In the genomic region with DNA sequence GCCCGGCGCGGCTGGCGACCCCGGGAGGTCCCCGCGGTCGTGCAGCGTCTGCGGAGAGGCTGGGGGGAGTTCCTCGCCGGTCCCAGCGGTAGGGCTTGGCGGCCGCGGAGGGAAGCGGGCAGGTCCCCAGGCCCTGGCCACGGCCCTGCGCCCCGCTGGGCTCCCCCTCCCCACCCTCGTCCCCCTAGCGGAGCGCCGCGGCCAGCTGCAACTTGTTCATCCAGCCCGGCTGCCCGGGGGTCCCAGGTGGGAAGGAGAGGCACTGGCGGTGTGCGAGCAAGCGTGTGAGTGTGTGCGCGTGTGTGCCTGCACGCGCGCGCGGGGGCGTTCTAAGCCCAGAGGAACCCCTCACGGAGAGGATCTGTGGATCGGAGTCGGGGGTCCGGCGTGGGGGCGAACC, we compare ENCODE assay signal across 8 cellular contexts. TPM values are rescaled to one million over a fixed set of nuclear protein-coding genes. Genes with fewer than 3 reads are reported as not detected.
DNase-seq lines count a peak whose midpoint lies in the region; ATAC-seq and TF ChIP-seq lines count a peak whose summit lies in the region.

No MANE protein-coding gene starts in this region.

- H3K36me3 ChIP-seq in HUES6 (ENCODE audit: control insufficient read depth, insufficient read depth, low read length) (no peaks in the 10 kb centered on the region), smooth muscle cell (ENCODE audit: low read depth) (no peaks in the 10 kb centered on the region)

- H3K9ac ChIP-seq in HUES6 (ENCODE audit: low read length) (peak overlapping the region; percentile 79), smooth muscle cell (ENCODE audit: low read depth) (peak overlapping the region; percentile 74)

- H2AFZ ChIP-seq in smooth muscle cell (ENCODE audit: low read depth): peak overlapping the region; percentile 54

- ATAC-seq in HG02571 (IDR thresholded peaks at IDR 0.05; ENCODE audit: unreplicated experiment): no peak

- H3K27ac ChIP-seq in HUES6 (ENCODE audit: low read depth, low read length) (no peak overlapping the region; the same call in 1 of the 2 replicates), smooth muscle cell (ENCODE audit: low read depth) (peak overlapping the region; percentile 67)

- peaks cover 36% of the 10 kb centered on the region for H4K20me1 ChIP-seq in smooth muscle cell (ENCODE audit: low read depth)

- POLR2A ChIA-PET in MCF 10A (lab: Yijun Ruan, JAX): interaction anchor here (0.9 to 4.7 kb wide), 7 partner anchors 8 to 340 kb away, joined by 3 to 108 read pairs (median 4); no protein-coding TSS in a partner anchor

- H3K27ac Mint-ChIP-seq in MCF 10A (ENCODE audit: low read depth, unreplicated experiment): no peak overlapping the region

- H3K9me3 ChIP-seq in HUES6 (ENCODE audit: control insufficient read depth, insufficient read depth, low read depth, low read length): no peaks in the 10 kb centered on the region
- H3K9me3 ChIP-seq in smooth muscle cell (replicated peaks; ENCODE audit: low read depth): no peaks in the 10 kb centered on the region

- CTCF ChIA-PET in MCF 10A (lab: Yijun Ruan, JAX): interaction anchor here (1.0 to 5.9 kb wide), 10 partner anchors 9 to 1078 kb away, joined by 3 to 184 read pairs (median 3); no protein-coding TSS in a partner anchor

- H3K4me3 Mint-ChIP-seq in MCF 10A (ENCODE audit: unreplicated experiment): peak overlapping the region; percentile 81

- peaks cover 57% of the 10 kb centered on the region for H3K79me2 ChIP-seq in smooth muscle cell (ENCODE audit: low read depth)

- peak overlapping the region; percentile 93 for H3K4me2 ChIP-seq in smooth muscle cell

- DNase-seq in MCF 10A (ENCODE audit: unreplicated experiment): peak; percentile 30
- DNase-seq in islet precursor cell: peak; percentile 83
- no peak for DNase-seq in smooth muscle cell (lab: John Stamatoyannopoulos, UW; ENCODE audit: unreplicated experiment)
- no peak for DNase-seq in KG1 (lab: John Stamatoyannopoulos, UW)
- DNase-seq in activated naive CD4-positive, alpha-beta T cell treated with anti-CD3 and anti-CD28 coated beads, Interleukin-2, amount 50 U/mL, for 16 hours: no peak
- DNase-seq in AML-193 (lab: John Stamatoyannopoulos, UW): no peak

- H3K36me3 Mint-ChIP-seq in MCF 10A (ENCODE audit: insufficient read depth, unreplicated experiment): no peaks in the 10 kb centered on the region

- H3F3A ChIP-seq in smooth muscle cell (ENCODE audit: low read depth): no peaks in the 10 kb centered on the region

- H3K4me3 ChIP-seq in HUES6 (ENCODE audit: low read depth, low read length): peak overlapping the region; percentile 89
- peak overlapping the region; percentile 96 for H3K4me3 ChIP-seq in smooth muscle cell

- H3K4me1 Mint-ChIP-seq in MCF 10A (ENCODE audit: insufficient read depth, unreplicated experiment): peaks cover 42% of the 10 kb centered on the region

- H3K27me3 ChIP-seq in HUES6 (ENCODE audit: control insufficient read depth, insufficient read depth, low read length) (peaks cover 37% of the 10 kb centered on the region), smooth muscle cell (ENCODE audit: low read depth) (no peaks in the 10 kb centered on the region)

- peaks cover 8% of the 10 kb centered on the region for H3K4me1 ChIP-seq in HUES6 (ENCODE audit: control insufficient read depth, insufficient read depth, low read length)
- peaks cover 22% of the 10 kb centered on the region for H3K4me1 ChIP-seq in smooth muscle cell (ENCODE audit: low read depth)

- WGBS in smooth muscle cell (ENCODE audit: low lambda C conversion rate): 1% methylated on average over 41 of the region's 44 CpGs

- TF ChIP-seq CTCF in MCF 10A (IDR thresholded peaks at IDR 0.05; ENCODE audit: unreplicated experiment) (no peak), smooth muscle cell (IDR thresholded peaks at IDR 0.05; ENCODE audit: borderline replicate concordance, insufficient read depth, poor library complexity, severe bottlenecking) (peak; percentile 45)

- intact Hi-C loops in MCF 10A (cut with micrococcal nuclease): loop anchor here (5.0 to 10.0 kb wide), 3 partner anchors 114 to 914 kb away; no protein-coding TSS in a partner anchor

- BruUV-seq in MCF 10A (replicated peaks; lab: Mats Ljungman, UMichigan): no TSS peak

- no peaks in the 10 kb centered on the region for H3K9me3 Mint-ChIP-seq in MCF 10A (ENCODE audit: unreplicated experiment)

- H3K27me3 Mint-ChIP-seq in MCF 10A (ENCODE audit: insufficient read depth, unreplicated experiment): no peaks in the 10 kb centered on the region

RNA-seq across cellular contexts. Expression of gene PTPRM, which starts 1.3 kb away (rescaled TPM):
- total RNA-seq in MCF 10A (2022) (82.8 and 107 TPM in 2 replicates), smooth muscle cell (87.9 and 115 TPM in 2 replicates)
- polyA plus RNA-seq in smooth muscle cell: 57.5 and 63.0 TPM in 2 replicates

Comparison
In these comparisons a context has a peak if more than half of its experiments do, and no peak if none do; other contexts are left out.
1. DNase-seq: peak in MCF 10A (single experiment) and islet precursor cell (single experiment); none in smooth muscle cell (single experiment), KG1 (single experiment), activated naive CD4-positive, alpha-beta T cell treated with anti-CD3 and anti-CD28 coated beads, Interleukin-2, amount 50 U/mL, for 16 hours (single experiment) and AML-193 (0 of 2).